9 cellular contexts compared by ENCODE assay signal in the genomic region with DNA sequence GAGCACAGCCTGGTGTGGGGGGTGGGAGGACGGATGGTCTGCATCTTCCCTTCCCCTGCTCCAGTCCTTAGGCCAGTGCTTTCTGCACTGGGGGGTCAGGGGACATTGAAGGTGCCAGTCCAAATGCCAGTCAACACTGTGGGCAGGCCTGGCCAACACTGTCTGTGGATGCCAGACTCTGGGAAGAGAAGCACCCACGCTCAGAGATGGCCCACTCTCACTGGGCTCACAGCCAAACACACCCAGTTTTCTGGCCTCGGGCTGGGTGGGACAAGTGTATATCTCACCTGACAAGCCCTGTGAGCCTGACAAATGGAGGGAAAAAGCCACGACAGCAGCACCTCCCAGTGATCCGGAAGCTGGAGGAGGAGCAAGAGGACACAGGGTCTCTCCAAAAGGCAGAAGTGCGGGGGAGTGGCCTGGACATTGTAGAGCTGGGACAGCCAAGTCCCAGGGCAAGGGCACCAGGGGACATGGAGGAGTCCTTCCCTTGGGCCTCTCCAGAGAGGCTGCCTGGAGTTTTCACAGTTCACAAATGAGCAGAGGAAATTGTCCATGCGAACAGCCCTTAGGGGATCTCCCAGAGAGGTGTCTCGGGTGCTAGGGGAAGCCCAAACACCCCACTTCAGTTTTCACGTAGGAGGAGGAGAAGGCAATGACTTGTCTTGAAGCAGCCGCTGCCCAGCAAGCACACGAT.
A peak's percentile ranks its signal among the peaks of the same experiment; 100 is the strongest.
DNase-seq lines count a peak whose midpoint lies in the region; ATAC-seq and TF ChIP-seq lines count a peak whose summit lies in the region.
"Had no signal": no experiment of that assay in that cellular context is flagged by ENCODE, and none has a peak within 500 bp of the region (broad histone marks: within the 10 kb centered on the region; RNA-seq: fewer than 3 reads in every experiment).

No MANE protein-coding gene starts in this region.

- intact Hi-C loops in esophagus squamous epithelium (cut with DNase I): no loop called here
- intact Hi-C loops in sigmoid colon (cut with DNase I): no loop called here

- ATAC-seq in GM18499 (IDR thresholded peaks at IDR 0.05; ENCODE audit: insufficient read depth, unreplicated experiment): peak; percentile 89
- peak; percentile 74 for ATAC-seq in GM19455 (IDR thresholded peaks at IDR 0.05; ENCODE audit: unreplicated experiment)
- ATAC-seq in HG03135 (IDR thresholded peaks at IDR 0.05; ENCODE audit: unreplicated experiment): peak; percentile 75
- ATAC-seq: naive thymus-derived CD4-positive, alpha-beta T cell had no signal

- H3K36me3 ChIP-seq in esophagus squamous epithelium (no peaks in the 10 kb centered on the region), sigmoid colon (no peaks in the 10 kb centered on the region), H7 (replicated peaks; ENCODE audit: control insufficient read depth, insufficient read depth, low read length) (no peaks in the 10 kb centered on the region)

- no peak for TF ChIP-seq CTCF in esophagus squamous epithelium (IDR thresholded peaks at IDR 0.05)
- TF ChIP-seq CTCF in sigmoid colon (IDR thresholded peaks at IDR 0.05): no peak

- H3K4me1 ChIP-seq in esophagus squamous epithelium: peaks cover 39 to 64% (median 51%) of the 10 kb centered on the region in 3 donors
- H3K4me1 ChIP-seq in sigmoid colon: peaks cover 0 to 8% (median 0%) of the 10 kb centered on the region in 4 donors

- H3K4me3 ChIP-seq in esophagus squamous epithelium (no peak overlapping the region), sigmoid colon (no peak overlapping the region), H7 (ENCODE audit: insufficient read depth, low read depth, low read length) (no peak overlapping the region)

- H3K9me3 ChIP-seq in esophagus squamous epithelium (no peaks in the 10 kb centered on the region), sigmoid colon (no peaks in the 10 kb centered on the region)

- H3K27me3 ChIP-seq in esophagus squamous epithelium (no peaks in the 10 kb centered on the region), sigmoid colon (no peaks in the 10 kb centered on the region), H7 (ENCODE audit: control insufficient read depth, insufficient read depth, low read length) (no peaks in the 10 kb centered on the region)

- no peak for DNase-seq in esophagus squamous epithelium (lab: John Stamatoyannopoulos, UW)
- DNase-seq in sigmoid colon: no peak
- DNase-seq in NOMO-1 treated with dmso at 0.1 percent for 144 hours (lab: John Stamatoyannopoulos, UW; ENCODE audit: unreplicated experiment): no peak
- no peak for DNase-seq in GF-D8 (lab: John Stamatoyannopoulos, UW)
- no peak for DNase-seq in H7
- DNase-seq: naive thymus-derived CD4-positive, alpha-beta T cell had no signal

- TF ChIP-seq POLR2A in esophagus squamous epithelium (IDR thresholded peaks at IDR 0.05) (no peak), sigmoid colon (IDR thresholded peaks at IDR 0.05) (no peak)

- no peak for TF ChIP-seq EP300 in sigmoid colon (IDR thresholded peaks at IDR 0.05)

- H3K27ac ChIP-seq in esophagus squamous epithelium: peak overlapping the region; percentile 64 to 88 (median 81)
- H3K27ac ChIP-seq in sigmoid colon: no peak overlapping the region

- 30 to 41% methylated on average over 8 to 10 of the region's 11 CpGs for WGBS in esophagus squamous epithelium, 2 donors
- WGBS in sigmoid colon, 2 donors: 36 to 62% methylated on average over 11 of the region's 11 CpGs

Comparison
In these comparisons a context has a peak if more than half of its experiments do, and no peak if none do; other contexts are left out.
1. H3K27ac ChIP-seq: peak in esophagus squamous epithelium (4 of 4); none in sigmoid colon (0 of 4).
2. Peak in every context shown above with its lines, with median percentiles within 50 percentile points of each other: ATAC-seq.